Comparison of ENCODE assay signal across 19 cellular contexts in genomic region chr2:178882666-178883440, GRCh38.
DNase-seq lines count a peak whose midpoint lies in the region; ATAC-seq and TF ChIP-seq lines count a peak whose summit lies in the region.
"Had no signal": no experiment of that assay in that cellular context is flagged by ENCODE, and none has a peak within 500 bp of the region (broad histone marks: within the 10 kb centered on the region; RNA-seq: fewer than 3 reads in every experiment).

No MANE protein-coding gene starts in this region.

- H3K4me1 ChIP-seq in gastroesophageal sphincter = peaks cover 0 to 4% (median 0%) of the 10 kb centered on the region in 3 donors
- H3K4me1 ChIP-seq: lower lobe of right lung, spleen had no signal

- H3K27ac ChIP-seq in gastroesophageal sphincter = no peak overlapping the region
- H3K27ac ChIP-seq: HL-60, lower lobe of right lung, spleen had no signal

- TF ChIP-seq CTCF in astrocyte of the cerebellum (IDR thresholded peaks at IDR 0.05; ENCODE audit: low read depth, low read length, missing control alignments) = no peak
- no peak for TF ChIP-seq CTCF in gastroesophageal sphincter (IDR thresholded peaks at IDR 0.05)

- WGBS in gastroesophageal sphincter (ENCODE audit: low coverage in 1 of 2), 2 donors = 12 to 40% methylated on average over 5 to 6 of the region's 6 CpGs

- H3K27me3 ChIP-seq in MG63 (no peaks in the 10 kb centered on the region), gastroesophageal sphincter (no peaks in the 10 kb centered on the region)
- H3K27me3 ChIP-seq: spleen had no signal

- in situ Hi-C loops in astrocyte of the cerebellum (cut with HindIII; ENCODE audit: low sequenced_read_pairs) = no loop called here

- no peaks in the 10 kb centered on the region for H3K9me3 ChIP-seq in MG63
- no peaks in the 10 kb centered on the region for H3K9me3 ChIP-seq in gastroesophageal sphincter
- H3K9me3 ChIP-seq: lower lobe of right lung, spleen had no signal

- DNase-seq in MG63 = peak; percentile 88
- peak; percentile 45 for DNase-seq in astrocyte of the cerebellum (ENCODE audit: low read depth)
- peak; percentile 89 for DNase-seq in stromal cell of bone marrow (ENCODE audit: low read depth)
- DNase-seq in NCI-H510A treated with DMSO at 0.1 percent for 48 hours (lab: John Stamatoyannopoulos, UW) = no peak
- no peak for DNase-seq in erythroblast (lab: John Stamatoyannopoulos, UW)
- DNase-seq: activated CD4-positive, CD25-positive, alpha-beta regulatory T cell treated with anti-CD3 and anti-CD28 coated beads, Interleukin-2, amount 50 U/mL, for 72 hours; activated T-cell treated with anti-CD3 and anti-CD28 coated beads for 4 hours; CD4-positive, alpha-beta memory T cell; effector memory CD8-positive, alpha-beta T cell; GDM1; hippocampal formation; Kasumi-1; lower lobe of right lung; NCI-H2081 treated with DMSO at 0.1 percent for 48 hours; spleen; substantia nigra had no signal

- TF ChIP-seq EP300 in gastroesophageal sphincter (IDR thresholded peaks at IDR 0.05) = no peak

- TF ChIP-seq POLR2A in gastroesophageal sphincter (IDR thresholded peaks at IDR 0.05) (no peak), erythroblast (IDR thresholded peaks at IDR 0.05; ENCODE audit: low read length) (no peak)

- H3K36me3 ChIP-seq in MG63 (no peaks in the 10 kb centered on the region), gastroesophageal sphincter (no peaks in the 10 kb centered on the region)
- H3K36me3 ChIP-seq: lower lobe of right lung, spleen had no signal

- ATAC-seq in gastroesophageal sphincter (peak; percentile 66), HG03460 (IDR thresholded peaks at IDR 0.05; ENCODE audit: unreplicated experiment) (no peak)
- ATAC-seq: effector memory CD8-positive, alpha-beta T cell; lower lobe of right lung had no signal

- H3K4me3 ChIP-seq in MG63 (no peak overlapping the region), astrocyte of the cerebellum (ENCODE audit: low read depth, low read length) (no peak overlapping the region), gastroesophageal sphincter (no peak overlapping the region)
- H3K4me3 ChIP-seq: lower lobe of right lung, spleen had no signal

Comparison
In these comparisons a context has a peak if more than half of its experiments do, and no peak if none do; other contexts are left out.
1. DNase-seq: peak in MG63 (single experiment), astrocyte of the cerebellum (single experiment) and stromal cell of bone marrow (single experiment); none in NCI-H510A treated with DMSO at 0.1 percent for 48 hours (single experiment) and erythroblast (0 of 2).